28 cellular contexts compared by ENCODE assay signal in genomic region chr20:8608470-8608869, GRCh38.
"Had no signal": no experiment of that assay in that cellular context is flagged by ENCODE, and none has a peak within 500 bp of the region (broad histone marks: within the 10 kb centered on the region; RNA-seq: fewer than 3 reads in every experiment).

No MANE protein-coding gene starts in this region.

- H3K4me3 ChIP-seq: coronary artery, gastroesophageal sphincter, heart left ventricle, left lung, neural progenitor cell, psoas muscle, skin epidermis, spleen, thoracic aorta, tibial nerve, upper lobe of right lung, uterus had no signal

- H3K36me3 ChIP-seq: gastroesophageal sphincter, heart left ventricle, left lung, spleen, thoracic aorta, tibial nerve, upper lobe of right lung, uterus had no signal

- H3K4me3 Mint-ChIP-seq: naive thymus-derived CD4-positive, alpha-beta T cell; nephron; neural progenitor cell; stimulated activated naive B cell treated with anti-CD40 and anti-IgM and Interleukin-4, amounts not matched to agents 10 μg/mL and 1 μg/mL and 100 μg/mL, for 72 hours; stimulated activated naive CD8-positive, alpha-beta T cell treated with anti-CD3 and anti-CD28 coated beads, Interleukin-15, Interleukin-2, amounts not matched to agents 100 ng/mL and 50 ng/mL, for 24 hours had no signal

- H3K9me3 ChIP-seq: gastroesophageal sphincter, left lung, psoas muscle, spleen, thoracic aorta, upper lobe of right lung, uterus had no signal

- H3K4me1 Mint-ChIP-seq: nephron, neural progenitor cell had no signal

- FAIRE-seq: islet of Langerhans had no signal

- H3K9me3 Mint-ChIP-seq: nephron; stimulated activated naive CD8-positive, alpha-beta T cell treated with anti-CD3 and anti-CD28 coated beads, Interleukin-15, Interleukin-2, amounts not matched to agents 100 ng/mL and 50 ng/mL, for 24 hours had no signal

- DNase-seq: dermis blood vessel endothelial cell; foreskin keratinocyte; heart left ventricle; hippocampal formation; left cardiac atrium; left lung; mesendoderm; midbrain; naive thymus-derived CD4-positive, alpha-beta T cell; posterior cingulate gyrus; psoas muscle; right cardiac atrium; spleen; stimulated activated CD4-positive, alpha-beta T cell treated with anti-CD3 and anti-CD28 coated beads, Interleukin-2, amount 100 ng/mL, for 48 hours; stimulated activated naive B cell treated with anti-CD40 and anti-IgM and Interleukin-4, amounts not matched to agents 10 μg/mL and 1 μg/mL and 100 μg/mL, for 72 hours; upper lobe of right lung; uterus had no signal

- H3K27ac Mint-ChIP-seq: naive thymus-derived CD4-positive, alpha-beta T cell; nephron; neural progenitor cell; stimulated activated naive B cell treated with anti-CD40 and anti-IgM and Interleukin-4, amounts not matched to agents 10 μg/mL and 1 μg/mL and 100 μg/mL, for 72 hours; stimulated activated naive CD8-positive, alpha-beta T cell treated with anti-CD3 and anti-CD28 coated beads, Interleukin-15, Interleukin-2, amounts not matched to agents 100 ng/mL and 50 ng/mL, for 24 hours had no signal

- ATAC-seq: esophagus mucosa; foreskin keratinocyte; gastroesophageal sphincter; heart left ventricle; left cardiac atrium; left lung; naive thymus-derived CD4-positive, alpha-beta T cell; psoas muscle; right cardiac atrium; stimulated activated naive B cell treated with anti-CD40 and anti-IgM and Interleukin-4, amounts not matched to agents 10 μg/mL and 1 μg/mL and 100 μg/mL, for 72 hours; upper lobe of right lung had no signal

- H3K36me3 Mint-ChIP-seq: naive thymus-derived CD4-positive, alpha-beta T cell; neural progenitor cell; stimulated activated naive B cell treated with anti-CD40 and anti-IgM and Interleukin-4, amounts not matched to agents 10 μg/mL and 1 μg/mL and 100 μg/mL, for 72 hours had no signal

- H3K27me3 Mint-ChIP-seq: stimulated activated naive B cell treated with anti-CD40 and anti-IgM and Interleukin-4, amounts not matched to agents 10 μg/mL and 1 μg/mL and 100 μg/mL, for 72 hours; stimulated activated naive CD8-positive, alpha-beta T cell treated with anti-CD3 and anti-CD28 coated beads, Interleukin-15, Interleukin-2, amounts not matched to agents 100 ng/mL and 50 ng/mL, for 24 hours had no signal

- H3K4me2 ChIP-seq: neural progenitor cell had no signal

- H3K27me3 ChIP-seq: foreskin keratinocyte, gastroesophageal sphincter, heart left ventricle, left lung, neural progenitor cell, spleen, tibial nerve, upper lobe of right lung, uterus had no signal

- H3K4me1 ChIP-seq: foreskin keratinocyte, left lung, neural progenitor cell, psoas muscle, upper lobe of right lung, uterus had no signal

- H3K27ac ChIP-seq: coronary artery, epithelial cell of prostate, foreskin keratinocyte, gastroesophageal sphincter, heart left ventricle, left lung, neural progenitor cell, psoas muscle, skin epidermis, spleen, thoracic aorta, tibial nerve, upper lobe of right lung, uterus had no signal
